Comparison of ENCODE assay signal across 22 cellular contexts in genomic region chr20:48162621-48163020, GRCh38.
A peak's percentile ranks its signal among the peaks of the same experiment; 100 is the strongest.
DNase-seq lines count a peak whose midpoint lies in the region; FAIRE-seq and TF ChIP-seq lines count a peak whose summit lies in the region.
"Had no signal": no experiment of that assay in that cellular context is flagged by ENCODE, and none has a peak within 500 bp of the region (broad histone marks: within the 10 kb centered on the region; RNA-seq: fewer than 3 reads in every experiment).

No MANE protein-coding gene starts in this region.

- no peak overlapping the region for H3K4me3 ChIP-seq in SJCRH30
- no peak overlapping the region for H3K4me3 ChIP-seq in astrocyte (ENCODE audit: insufficient read depth, low read depth, low read length)
- H3K4me3 ChIP-seq in CD4-positive, alpha-beta memory T cell (ENCODE audit: low read length in 2 of 2) = no peak overlapping the region
- H3K4me3 ChIP-seq in lower leg skin (ENCODE audit: low read depth, poor library complexity, severe bottlenecking) = no peak overlapping the region
- H3K4me3 ChIP-seq: A549; BLaER1 treated with 17β-estradiol and CSF1 and Interleukin-3, amounts not matched to agents 10 nM and 100 nM; HAP-1 had no signal

- H3K79me2 ChIP-seq in astrocyte (ENCODE audit: insufficient read depth, low read length) = no peaks in the 10 kb centered on the region

- H3K36me3 Mint-ChIP-seq in CD14-positive monocyte (no peaks in the 10 kb centered on the region), astrocyte (ENCODE audit: low read depth, unreplicated experiment) (no peaks in the 10 kb centered on the region)
- no peaks in the 10 kb centered on the region for H3K36me3 Mint-ChIP-seq in CD4-positive, alpha-beta memory T cell
- H3K36me3 Mint-ChIP-seq: CD8-positive, alpha-beta T cell had no signal

- POLR2A ChIA-PET in CD4-positive, alpha-beta memory T cell (lab: Charles Lee; ENCODE audit: partially characterized antibody) = no interaction called here

- no peak for TF ChIP-seq POLR2A in lower leg skin (IDR thresholded peaks at IDR 0.05)

- intact Hi-C loops in CD14-positive monocyte (cut with micrococcal nuclease) (no loop called here), lower leg skin (cut with DNase I; ENCODE audit: low total_unique reads) (no loop called here)
- intact Hi-C loops in CD4-positive, alpha-beta memory T cell (cut with micrococcal nuclease) = no loop called here

- H3K27ac Mint-ChIP-seq in CD14-positive monocyte (no peak overlapping the region), astrocyte (ENCODE audit: unreplicated experiment) (no peak overlapping the region)
- H3K27ac Mint-ChIP-seq in CD4-positive, alpha-beta memory T cell = no peak overlapping the region
- H3K27ac Mint-ChIP-seq: CD8-positive, alpha-beta T cell; HFFc6 had no signal

- H3K9me3 Mint-ChIP-seq in CD14-positive monocyte (no peaks in the 10 kb centered on the region), astrocyte (ENCODE audit: unreplicated experiment) (no peaks in the 10 kb centered on the region)
- peaks cover 0 to 4% (median 0%) of the 10 kb centered on the region in 8 donors for H3K9me3 Mint-ChIP-seq in CD4-positive, alpha-beta memory T cell
- H3K9me3 Mint-ChIP-seq: CD8-positive, alpha-beta T cell had no signal

- no peaks in the 10 kb centered on the region for H4K20me1 ChIP-seq in astrocyte (ENCODE audit: insufficient read depth, low read length)
- H4K20me1 ChIP-seq: BLaER1 treated with 17β-estradiol and CSF1 and Interleukin-3, amounts not matched to agents 10 nM and 100 nM had no signal

- no peak for FAIRE-seq in astrocyte (lab: Jason Lieb, UNC)
- FAIRE-seq: A549, G401.6, GM12892, H54 had no signal

- CTCF ChIA-PET in CD4-positive, alpha-beta memory T cell (lab: Charles Lee; ENCODE audit: partially characterized antibody) = no interaction called here

- H3K9me3 ChIP-seq in SJCRH30 (replicated peaks) (no peaks in the 10 kb centered on the region), astrocyte (ENCODE audit: insufficient read depth, low read depth, low read length) (no peaks in the 10 kb centered on the region)
- no peaks in the 10 kb centered on the region for H3K9me3 ChIP-seq in CD4-positive, alpha-beta memory T cell (ENCODE audit: control insufficient read depth in 1 of 2, low read length in 2 of 2)
- H3K9me3 ChIP-seq: A549, BE2C, Caco-2, HAP-1 had no signal

- H3K4me3 Mint-ChIP-seq in CD14-positive monocyte (no peak overlapping the region), astrocyte (ENCODE audit: unreplicated experiment) (peak overlapping the region; percentile 5)
- no peak overlapping the region for H3K4me3 Mint-ChIP-seq in CD4-positive, alpha-beta memory T cell
- H3K4me3 Mint-ChIP-seq: CD8-positive, alpha-beta T cell; HFFc6 had no signal

- H3K4me1 ChIP-seq in SJCRH30 (peaks cover 37% of the 10 kb centered on the region), astrocyte (ENCODE audit: insufficient read depth, low read length) (no peaks in the 10 kb centered on the region)
- no peaks in the 10 kb centered on the region for H3K4me1 ChIP-seq in CD4-positive, alpha-beta memory T cell (ENCODE audit: insufficient read depth, low read length)
- H3K4me1 ChIP-seq: A549, BE2C, HAP-1 had no signal

- TF ChIP-seq CTCF in CD14-positive monocyte (IDR thresholded peaks at IDR 0.05) (no peak), astrocyte (IDR thresholded peaks at IDR 0.05; ENCODE audit: insufficient read depth, low read depth, low read length) (no peak), lower leg skin (IDR thresholded peaks at IDR 0.05) (no peak)

- H3K27me3 Mint-ChIP-seq in CD14-positive monocyte (ENCODE audit: low read depth in 3 of 3) (peaks cover 1 to 10% (median 8%) of the 10 kb centered on the region in 3 donors), astrocyte (ENCODE audit: low read depth, unreplicated experiment) (peaks cover 37% of the 10 kb centered on the region)
- peaks cover 11 to 28% of the 10 kb centered on the region in 2 donors for H3K27me3 Mint-ChIP-seq in CD4-positive, alpha-beta memory T cell

- no peaks in the 10 kb centered on the region for H3K4me1 Mint-ChIP-seq in CD14-positive monocyte
- no peaks in the 10 kb centered on the region for H3K4me1 Mint-ChIP-seq in astrocyte (ENCODE audit: low read depth, unreplicated experiment)
- no peaks in the 10 kb centered on the region for H3K4me1 Mint-ChIP-seq in CD4-positive, alpha-beta memory T cell

- H2AFZ ChIP-seq in astrocyte (ENCODE audit: low read depth, low read length) = no peak overlapping the region

- H3K27ac ChIP-seq in SJCRH30 (no peak overlapping the region), astrocyte (ENCODE audit: low read depth, low read length) (no peak overlapping the region)
- H3K27ac ChIP-seq in CD4-positive, alpha-beta memory T cell (ENCODE audit: low read depth, low read length) = no peak overlapping the region
- H3K27ac ChIP-seq: A549; BLaER1 treated with 17β-estradiol and CSF1 and Interleukin-3, amounts not matched to agents 10 nM and 100 nM had no signal

- H3K9ac ChIP-seq in astrocyte (ENCODE audit: low read length) = no peak overlapping the region
- H3K9ac ChIP-seq: BLaER1 treated with 17β-estradiol and CSF1 and Interleukin-3, amounts not matched to agents 10 nM and 100 nM had no signal

- H3K27me3 ChIP-seq in SJCRH30 (no peaks in the 10 kb centered on the region), astrocyte (ENCODE audit: insufficient read depth, low read length) (peaks cover 35% of the 10 kb centered on the region)
- no peaks in the 10 kb centered on the region for H3K27me3 ChIP-seq in CD4-positive, alpha-beta memory T cell (ENCODE audit: insufficient read depth, low read length)
- H3K27me3 ChIP-seq: BE2C; BLaER1 treated with 17β-estradiol and CSF1 and Interleukin-3, amounts not matched to agents 10 nM and 100 nM had no signal

- H3K36me3 ChIP-seq in SJCRH30 (no peaks in the 10 kb centered on the region), astrocyte (ENCODE audit: insufficient read depth, low read length) (no peaks in the 10 kb centered on the region)
- H3K36me3 ChIP-seq in CD4-positive, alpha-beta memory T cell (ENCODE audit: insufficient read depth, low read length) = no peaks in the 10 kb centered on the region
- H3K36me3 ChIP-seq: BE2C; BLaER1 treated with 17β-estradiol and CSF1 and Interleukin-3, amounts not matched to agents 10 nM and 100 nM; HAP-1 had no signal

- H3K4me2 ChIP-seq in astrocyte (ENCODE audit: low read length) = no peak overlapping the region
- H3K4me2 ChIP-seq: A549; BLaER1 treated with 17β-estradiol and CSF1 and Interleukin-3, amounts not matched to agents 10 nM and 100 nM had no signal

- DNase-seq in CD14-positive monocyte (ENCODE audit: low spot score) (peak; percentile 25), SJCRH30 (peak; percentile 42 to 62), astrocyte (ENCODE audit: low read depth) (no peak), lower leg skin (ENCODE audit: low spot score in 2 of 2) (no peak), epidermal melanocyte (ENCODE audit: insufficient read length, low spot score) (no peak)
- DNase-seq in CD4-positive, alpha-beta memory T cell = no peak
- DNase-seq: 8988T; ACHN; AML-193; BE2C; Caco-2; CD8-positive, alpha-beta T cell; DMS153; DND-41; GOT3; HFFc6 had no signal

- 86% methylated on average over 13 of the region's 13 CpGs for WGBS in lower leg skin, 2 donors

Comparison
In these comparisons a context has a peak if more than half of its experiments do, and no peak if none do; other contexts are left out.
1. DNase-seq: peak in CD14-positive monocyte (single experiment) and SJCRH30 (2 of 2); none in astrocyte (single experiment), CD4-positive, alpha-beta memory T cell (0 of 5), lower leg skin (0 of 2) and epidermal melanocyte (single experiment).